ENCODE assay signal across 15 cellular contexts in the genomic region with DNA sequence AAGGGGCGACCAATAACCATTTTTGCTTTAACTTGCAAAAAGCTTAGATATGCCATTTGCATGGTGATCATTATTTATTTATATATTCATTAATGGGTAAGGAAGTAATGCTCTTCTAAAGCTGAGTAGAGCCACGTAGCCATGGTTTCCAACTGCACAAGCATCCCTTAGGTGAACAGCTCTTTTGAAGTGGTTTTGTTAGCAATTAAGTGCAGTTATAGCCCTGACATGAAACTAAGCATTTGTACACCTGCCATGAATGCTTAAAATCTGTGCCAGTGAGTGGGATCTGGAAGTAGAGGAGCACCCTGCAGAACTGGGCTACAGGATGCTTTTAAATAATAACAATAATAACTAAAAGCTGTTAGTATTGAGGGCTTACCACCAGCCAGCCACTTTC. TPM values are rescaled to one million over a fixed set of nuclear protein-coding genes. Genes with fewer than 3 reads are reported as not detected.
A peak's percentile ranks its signal among the peaks of the same experiment; 100 is the strongest.
DNase-seq lines count a peak whose midpoint lies in the region; ATAC-seq, FAIRE-seq and TF ChIP-seq lines count a peak whose summit lies in the region.
"Had no signal": no experiment of that assay in that cellular context is flagged by ENCODE, and none has a peak within 500 bp of the region (broad histone marks: within the 10 kb centered on the region; RNA-seq: fewer than 3 reads in every experiment).

No MANE protein-coding gene starts in this region.

- H3K4me2 ChIP-seq in GM12878 (ENCODE audit: control insufficient read depth, insufficient read depth) = no peak overlapping the region

- H3K27ac ChIP-seq in GM12878 (ENCODE audit: control insufficient read depth, insufficient read depth) (no peak overlapping the region), uterus (peak overlapping the region; percentile 82 to 86), Peyer's patch (peak overlapping the region in 2 of 4 donors; percentile 36 to 67), brain microvascular endothelial cell (no peak overlapping the region)
- H3K27ac ChIP-seq: A549 had no signal

- FAIRE-seq in GM12878 (lab: Jason Lieb, UNC) = no peak
- FAIRE-seq: A549 had no signal

- TF ChIP-seq CTCF in GM12878 (IDR thresholded peaks at IDR 0.05 in 2 of 3, conservative IDR thresholded peaks at IDR 0.05 in 1 of 3; ENCODE audit: control insufficient read depth in 2 of 3, extremely low read depth in 1 of 3, insufficient read depth in 1 of 3, low read depth in 3 of 3, low read length in 3 of 3) (no peak), uterus (IDR thresholded peaks at IDR 0.05) (no peak), Peyer's patch (IDR thresholded peaks at IDR 0.05) (no peak), brain microvascular endothelial cell (IDR thresholded peaks at IDR 0.05; ENCODE audit: low read depth, low read length, missing control alignments) (no peak), GM10248 (IDR thresholded peaks at IDR 0.05; ENCODE audit: control extremely low read depth, extremely low read depth, low read depth, missing control alignments) (no peak)

- no peak for TF ChIP-seq POLR2A in GM12878 (IDR thresholded peaks at IDR 0.05; ENCODE audit: low read depth, low read length)
- no peak for TF ChIP-seq POLR2A in uterus (IDR thresholded peaks at IDR 0.05)
- no peak for TF ChIP-seq POLR2A in Peyer's patch (IDR thresholded peaks at IDR 0.05)

- POLR2A ChIA-PET in GM12878 (lab: Charles Lee) (interaction anchor here (0.5 to 0.7 kb wide), 2 partner anchors 13 to 215 kb away, joined by 3 to 5 read pairs; no protein-coding TSS in a partner anchor), GM10248 (lab: Yijun Ruan, JAX) (interaction anchor here (0.8 kb wide), 1 partner anchor 11 kb away, joined by 3 read pairs; no protein-coding TSS in a partner anchor)

- TF ChIP-seq RAD21 in GM12878 (IDR thresholded peaks at IDR 0.05; ENCODE audit: insufficient read depth, low read depth, low read length) = no peak

- CTCF ChIA-PET in GM12878 (lab: Yijun Ruan, JAX) (interaction anchor here (0.6 to 1.2 kb wide), 4 partner anchors 14 to 327 kb away, joined by 3 to 4 read pairs (median 3); a partner anchor contains a TSS), GM10248 (lab: Yijun Ruan, JAX) (interaction anchor here (0.9 to 1.9 kb wide), 3 partner anchors 11 to 328 kb away, joined by 3 to 6 read pairs (median 5); a partner anchor contains a TSS)

- in situ Hi-C loops in GM12878 (cut with MboI) = no loop called here
- in situ Hi-C loops in brain microvascular endothelial cell (cut with HindIII; ENCODE audit: low pct_ligation_motif_present, low sequenced_read_pairs) = no loop called here

- 84% methylated on average over 2 of the region's 2 CpGs for WGBS in GM12878 (ENCODE audit: insufficient coverage, insufficient replicate concordance, low lambda C conversion rate, missing lambda C conversion rate)

- intact Hi-C loops in GM12878 (cut with micrococcal nuclease; ENCODE audit: unreplicated experiment) = no loop called here
- intact Hi-C loops in uterus (cut with DNase I; ENCODE audit: low total_unique reads) = no loop called here

- H3K9me3 ChIP-seq in GM12878 (replicated peaks; ENCODE audit: control insufficient read depth, insufficient read depth, low read length) (no peaks in the 10 kb centered on the region), uterus (no peaks in the 10 kb centered on the region), Peyer's patch (no peaks in the 10 kb centered on the region)
- H3K9me3 ChIP-seq: A549 had no signal

- no TSS peak for BruUV-seq in GM12878 (replicated peaks; lab: Mats Ljungman, UMichigan)

- H3K4me3 ChIP-seq in GM12878 = no peak overlapping the region
- H3K4me3 ChIP-seq in uterus = no peak overlapping the region
- no peak overlapping the region for H3K4me3 ChIP-seq in Peyer's patch
- H3K4me3 ChIP-seq in brain microvascular endothelial cell (ENCODE audit: low read depth, low read length) = no peak overlapping the region
- H3K4me3 ChIP-seq: A549 had no signal

- peak; percentile 76 for ATAC-seq in GM12878
- ATAC-seq: A549, left lobe of liver had no signal

- RAD21 ChIA-PET in GM12878 (lab: Charles Lee; ENCODE audit: unreplicated experiment) = interaction anchor here (1.6 kb wide), 1 partner anchor 19 kb away, joined by 5 read pairs; a partner anchor contains a TSS

- H3K4me1 ChIP-seq in GM12878 (ENCODE audit: control insufficient read depth, insufficient read depth, low read length) (no peaks in the 10 kb centered on the region), uterus (peaks cover 8 to 9% of the 10 kb centered on the region in 2 donors), Peyer's patch (peaks cover 0 to 31% (median 7%) of the 10 kb centered on the region in 4 donors)

- H3K36me3 ChIP-seq in GM12878 (ENCODE audit: control insufficient read depth in 2 of 2, insufficient read depth in 2 of 2, low read length in 1 of 2) (peaks cover 4 to 6% of the 10 kb centered on the region in 2 experiments; a peak in 3 of 4 replicates), uterus (no peaks in the 10 kb centered on the region), Peyer's patch (no peaks in the 10 kb centered on the region), brain microvascular endothelial cell (replicated peaks) (no peaks in the 10 kb centered on the region)

- TF ChIP-seq EP300 in GM12878 (IDR thresholded peaks at IDR 0.05; ENCODE audit: borderline replicate concordance in 1 of 2, control insufficient read depth in 1 of 2, low read depth in 2 of 2, low read length in 2 of 2) = no peak

- peaks cover 2% of the 10 kb centered on the region for H3K79me2 ChIP-seq in GM12878 (ENCODE audit: control insufficient read depth, insufficient read depth, low read length)

- no peak overlapping the region for H3K9ac ChIP-seq in GM12878 (ENCODE audit: control insufficient read depth, insufficient read depth, low read length)

- DNase-seq in NCI-H526 (lab: John Stamatoyannopoulos, UW) = peak; percentile 40 to 58
- DNase-seq in NCI-H526 treated with DMSO at 0.1 percent for 48 hours (lab: John Stamatoyannopoulos, UW) = no peak
- peak; percentile 90 for DNase-seq in NCI-H187 treated with DMSO at 0.1 percent for 48 hours (lab: John Stamatoyannopoulos, UW)
- DNase-seq in GM12878 (ENCODE audit: low read depth, low spot score) = no peak
- DNase-seq in uterus = no peak
- no peak for DNase-seq in Peyer's patch
- DNase-seq in brain microvascular endothelial cell = no peak
- no peak for DNase-seq in GM10248 (ENCODE audit: extremely low spot score)
- DNase-seq: activated B cell treated with CpG ODN at 0.5 μM for 24 hours; activated CD8-positive, alpha-beta memory T cell treated with anti-CD3 and anti-CD28 coated beads, Interleukin-2, amount 50 U/mL, for 4 hours; activated naive CD4-positive, alpha-beta T cell treated with anti-CD3 and anti-CD28 coated beads, Interleukin-2, amount 10 ng/mL, durations not matched to agents 7 days and 5 days; NCI-H446; stimulated activated CD4-positive, alpha-beta T cell treated with anti-CD3 and anti-CD28 coated beads, Interleukin-12 subunit alpha, Interleukin-12 subunit beta, amount 100 ng/mL, for 4 hours had no signal

- H4K20me1 ChIP-seq in GM12878 (ENCODE audit: control insufficient read depth, insufficient read depth) = no peaks in the 10 kb centered on the region

- SMC1A ChIA-PET in GM12878 (lab: Charles Lee; ENCODE audit: uncharacterized antibody, unreplicated experiment) = interaction anchor here (0.6 to 3.8 kb wide), 5 partner anchors 13 to 608 kb away, joined by 3 to 17 read pairs (median 3); a partner anchor contains a TSS

- H3K27me3 ChIP-seq in GM12878 (replicated peaks in 1 of 2; ENCODE audit: control insufficient read depth in 2 of 2, insufficient read depth in 2 of 2, low read length in 1 of 2) = no peaks in the 10 kb centered on the region
- H3K27me3 ChIP-seq in uterus = no peaks in the 10 kb centered on the region
- H3K27me3 ChIP-seq in Peyer's patch = no peaks in the 10 kb centered on the region
- H3K27me3 ChIP-seq in brain microvascular endothelial cell (replicated peaks) = no peaks in the 10 kb centered on the region

- no peak overlapping the region for H2AFZ ChIP-seq in GM12878 (ENCODE audit: control insufficient read depth, low read depth, low read length)

TF ChIP-seq in GM12878, 131 proteins besides CTCF, POLR2A, EP300 and RAD21 (continues in another document):
- TF ChIP-seq, protein P1, sequence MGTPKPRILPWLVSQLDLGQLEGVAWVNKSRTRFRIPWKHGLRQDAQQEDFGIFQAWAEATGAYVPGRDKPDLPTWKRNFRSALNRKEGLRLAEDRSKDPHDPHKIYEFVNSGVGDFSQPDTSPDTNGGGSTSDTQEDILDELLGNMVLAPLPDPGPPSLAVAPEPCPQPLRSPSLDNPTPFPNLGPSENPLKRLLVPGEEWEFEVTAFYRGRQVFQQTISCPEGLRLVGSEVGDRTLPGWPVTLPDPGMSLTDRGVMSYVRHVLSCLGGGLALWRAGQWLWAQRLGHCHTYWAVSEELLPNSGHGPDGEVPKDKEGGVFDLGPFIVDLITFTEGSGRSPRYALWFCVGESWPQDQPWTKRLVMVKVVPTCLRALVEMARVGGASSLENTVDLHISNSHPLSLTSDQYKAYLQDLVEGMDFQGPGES (IDR thresholded peaks at IDR 0.05) = no peak

RNA-seq across cellular contexts. Expression of a gene that starts 19.1 kb away (rescaled TPM):
- 25.4 and 25.5 TPM in 2 replicates for total RNA-seq in GM12878 (2013; cell fraction: nucleolus; rRNA removed)
- total RNA-seq in GM12878 (2014; rRNA removed) = 33.7 and 40.7 TPM in 2 replicates
- 25.4 and 26.9 TPM in 2 replicates for total RNA-seq in GM12878 (2014; rRNA removed; fragmentation: Illumina TruSeq; extraction: Trizol)
- total RNA-seq in GM12878 (2021) = 26.9 and 30.4 TPM in 2 replicates
- 25.3 TPM for polyA plus RNA-seq in GM12878 (2011; ENCODE audit: low read depth)
- 23.2 and 26.0 TPM in 2 replicates for polyA plus RNA-seq in GM12878 (2011; rRNA removed)
- polyA plus RNA-seq in GM12878 (2011; cell fraction: cytosol; rRNA removed) = 35.6 TPM in 2 replicates
- polyA plus RNA-seq in GM12878 (2011; cell fraction: nucleus; rRNA removed) = 19.3 and 20.2 TPM in 2 replicates
- 26.5 and 28.1 TPM in 2 replicates for polyA plus RNA-seq in GM12878 (2012)
- 23.8 and 32.5 TPM in 2 replicates for polyA plus RNA-seq in GM12878 (2014; fragmentation: Illumina TruSeq; extraction: Trizol)
- polyA plus RNA-seq in GM12878 (2014; fragmentation: Nextera tagmentation; extraction: Ambion mirVana) = 10 to 100 TPM; 17.0 to 18.9 TPM
- 27.1 and 27.9 TPM in 2 replicates for polyA plus RNA-seq in GM12878 (2014; rRNA removed)
- 10 to 100 TPM; 17.7 to 18.9 TPM for polyA plus RNA-seq in GM12878 (2016; fragmentation: Nextera tagmentation; extraction: Ambion mirVana)
- polyA minus RNA-seq in GM12878 (2011; rRNA and poly(A)+ RNA removed) = 31.6 and 46.8 TPM in 2 replicates
- polyA minus RNA-seq in GM12878 (2011; cell fraction: cytosol; rRNA and poly(A)+ RNA removed) = 13.9 and 14.7 TPM in 2 replicates
- 13.9 and 19.9 TPM in 2 replicates for polyA minus RNA-seq in GM12878 (2011; cell fraction: nucleus; rRNA and poly(A)+ RNA removed)
- 10 to 100 TPM; 17.2 to 64.4 (median 25.4) TPM for total RNA-seq in uterus
- 10 to 100 TPM; 34.3 to 61.1 (median 39.1) TPM for total RNA-seq in Peyer's patch

Comparison
In these comparisons a context has a peak if more than half of its experiments do, and no peak if none do; other contexts are left out.
1. DNase-seq: peak in NCI-H526 (2 of 2) and NCI-H187 treated with DMSO at 0.1 percent for 48 hours (single experiment); none in NCI-H526 treated with DMSO at 0.1 percent for 48 hours (single experiment), GM12878 (single experiment), uterus (0 of 2), Peyer's patch (0 of 3), brain microvascular endothelial cell (single experiment) and GM10248 (single experiment).
2. H3K27ac ChIP-seq: peak in uterus (2 of 2); none in GM12878 (single experiment) and brain microvascular endothelial cell (single experiment).